ENCODE assay signal across 15 cellular contexts in genomic region chr15:89680282-89680873, GRCh38. TPM values are rescaled to one million over a fixed set of nuclear protein-coding genes. Genes with fewer than 3 reads are reported as not detected.
DNase-seq lines count a peak whose midpoint lies in the region; ATAC-seq, FAIRE-seq and TF ChIP-seq lines count a peak whose summit lies in the region.
"Had no signal": no experiment of that assay in that cellular context is flagged by ENCODE, and none has a peak within 500 bp of the region (broad histone marks: within the 10 kb centered on the region; RNA-seq: fewer than 3 reads in every experiment).

No MANE protein-coding gene starts in this region.

- H3K9ac ChIP-seq in mesendoderm (ENCODE audit: low read length), result no peak overlapping the region
- H3K9ac ChIP-seq: KMS-11 had no signal

- TF ChIP-seq CTCF in bronchial epithelial cell (IDR thresholded peaks at IDR 0.05; ENCODE audit: insufficient read depth, low read length, severe bottlenecking), result no peak
- no peak for TF ChIP-seq CTCF in thoracic aorta (IDR thresholded peaks at IDR 0.05)

- no peak overlapping the region for H3K23ac ChIP-seq in mesendoderm (ENCODE audit: low read length)

- H3K4me1 ChIP-seq in thoracic aorta (ENCODE audit: control insufficient read depth in 1 of 2, low read depth in 2 of 2), result peaks cover 16 to 35% of the 10 kb centered on the region in 2 donors
- H3K4me1 ChIP-seq in mesendoderm (ENCODE audit: control insufficient read depth, low read depth, low read length), result no peaks in the 10 kb centered on the region

- WGBS in mesendoderm (ENCODE audit: extremely low coverage, insufficient coverage, low lambda C conversion rate), result no CpG with 5 or more reads among the region's 5 CpGs

- ATAC-seq in left lobe of liver (peak; percentile 85), thoracic aorta (ENCODE audit: insufficient number of reproducible peaks, low FRiP score, low read depth) (peak; percentile 98), GM18502 (IDR thresholded peaks at IDR 0.05; ENCODE audit: poor library complexity, unreplicated experiment) (no peak)
- ATAC-seq: HCT116; stimulated activated naive CD8-positive, alpha-beta T cell treated with anti-CD3 and anti-CD28 coated beads, Interleukin-15, amount 100 ng/mL, for 72 hours had no signal

- no peak overlapping the region for H2BK120ac ChIP-seq in mesendoderm (ENCODE audit: low read depth, low read length)

- no peaks in the 10 kb centered on the region for H3K9me3 ChIP-seq in thoracic aorta

- no peak overlapping the region for H2BK15ac ChIP-seq in mesendoderm (replicated peaks; ENCODE audit: low read depth)

- H3K27me3 ChIP-seq in bronchial epithelial cell (ENCODE audit: control insufficient read depth, insufficient read depth, low read length) (peaks cover 2% of the 10 kb centered on the region), thoracic aorta (replicated peaks; ENCODE audit: insufficient read depth) (no peaks in the 10 kb centered on the region), mesendoderm (ENCODE audit: insufficient read depth, low read length, poor library complexity) (no peaks in the 10 kb centered on the region)

- no peaks in the 10 kb centered on the region for H3K79me1 ChIP-seq in mesendoderm (ENCODE audit: low read length)

- DNase-seq in MV-4-11 (lab: John Stamatoyannopoulos, UW) (peak; percentile 5), bronchial epithelial cell (ENCODE audit: low read depth) (peak; percentile 5), left lobe of liver (ENCODE audit: low spot score) (peak; percentile 92), thoracic aorta (ENCODE audit: low spot score) (no peak), NCI-H226 (no peak), mesendoderm (no peak)
- no peak for DNase-seq in central memory CD4-positive, alpha-beta T cell
- DNase-seq: activated T-cell treated with anti-CD3 and anti-CD28 coated beads, Interleukin-2, amount 50 U/mL, for 48 hours; glutamatergic neuron; retina; stimulated activated naive CD8-positive, alpha-beta T cell treated with anti-CD3 and anti-CD28 coated beads, Interleukin-15, amount 100 ng/mL, for 72 hours had no signal

- no peaks in the 10 kb centered on the region for H3K79me2 ChIP-seq in mesendoderm (ENCODE audit: control insufficient read depth, insufficient read depth, low read length)

- no peak for FAIRE-seq in bronchial epithelial cell (lab: Jason Lieb, UNC)
- FAIRE-seq: GM12892 had no signal

- H2BK5ac ChIP-seq in mesendoderm (ENCODE audit: low read length), result no peak overlapping the region

- no peak overlapping the region for H3K18ac ChIP-seq in mesendoderm (ENCODE audit: low read length)

- H3K27ac ChIP-seq in thoracic aorta, result peak overlapping the region; percentile 40 to 48
- H3K27ac ChIP-seq in mesendoderm (ENCODE audit: low read depth, low read length), result no peak overlapping the region
- H3K27ac ChIP-seq: KMS-11 had no signal

- no peak overlapping the region for H3K56ac ChIP-seq in mesendoderm (ENCODE audit: low read length)

- H4K8ac ChIP-seq in mesendoderm (ENCODE audit: low read depth, low read length), result no peak overlapping the region

- H3K4me2 ChIP-seq in mesendoderm (ENCODE audit: low read length), result no peak overlapping the region
- H3K4me2 ChIP-seq: KMS-11 had no signal

- no peak overlapping the region for H3K4ac ChIP-seq in mesendoderm (ENCODE audit: low read depth, low read length)

- H2AK5ac ChIP-seq in mesendoderm (ENCODE audit: low read length), result no peak overlapping the region

- H3K36me3 ChIP-seq in bronchial epithelial cell (ENCODE audit: control insufficient read depth, insufficient read depth, low read length) (peaks cover 2% of the 10 kb centered on the region), thoracic aorta (peaks cover 17% of the 10 kb centered on the region), mesendoderm (ENCODE audit: control insufficient read depth, insufficient read depth, low read length) (no peaks in the 10 kb centered on the region)

- H4K5ac ChIP-seq in mesendoderm (ENCODE audit: low read length), result no peak overlapping the region

- H3K4me3 ChIP-seq in bronchial epithelial cell (ENCODE audit: low read depth, low read length) (no peak overlapping the region), thoracic aorta (no peak overlapping the region), mesendoderm (ENCODE audit: low read length) (no peak overlapping the region)

RNA-seq across cellular contexts. Expression of gene PLIN1, which starts 1.2 kb away (rescaled TPM):
- under 0.01 and 0.51 TPM in 2 replicates for total RNA-seq in bronchial epithelial cell
- 38.1 TPM for total RNA-seq in left lobe of liver
- total RNA-seq in thoracic aorta, result 10 to 100 TPM in 1 of 2 donors, 1 to 10 TPM in 1; 5.7 to 24.2 TPM
- 0.07 TPM for polyA plus RNA-seq in mesendoderm (2013, experiment 1 of 2)
- polyA plus RNA-seq in mesendoderm (2013, experiment 2 of 2), result not detected

RNA-seq across cellular contexts. Expression of gene PEX11A, which starts 10.2 kb away (rescaled TPM):
- 5.8 and 10.0 TPM in 2 replicates for total RNA-seq in bronchial epithelial cell
- total RNA-seq in left lobe of liver, result 25.8 TPM
- total RNA-seq in thoracic aorta, result 10 to 100 TPM in 1 of 2 donors, 1 to 10 TPM in 1; 4.5 to 17.3 TPM
- polyA plus RNA-seq in mesendoderm (2013, experiment 1 of 2), result 0.72 TPM
- polyA plus RNA-seq in mesendoderm (2013, experiment 2 of 2), result 0.90 TPM

RNA-seq across cellular contexts. Expression of gene WDR93, which starts 10.2 kb away (rescaled TPM):
- not detected in 2 replicates for total RNA-seq in bronchial epithelial cell
- not detected for total RNA-seq in left lobe of liver
- not detected for total RNA-seq in thoracic aorta
- 0.03 TPM for polyA plus RNA-seq in mesendoderm (2013, experiment 1 of 2)
- not detected for polyA plus RNA-seq in mesendoderm (2013, experiment 2 of 2)

RNA-seq across cellular contexts. Expression of gene KIF7, which starts 25.1 kb away (rescaled TPM):
- total RNA-seq in bronchial epithelial cell, result 1.3 and 2.1 TPM in 2 replicates
- 1.1 TPM for total RNA-seq in left lobe of liver
- 10 to 100 TPM; 26.4 to 28.4 TPM for total RNA-seq in thoracic aorta
- polyA plus RNA-seq in mesendoderm (2013, experiment 1 of 2), result 6.5 TPM
- polyA plus RNA-seq in mesendoderm (2013, experiment 2 of 2), result 6.0 TPM

Comparison
In these comparisons a context has a peak if more than half of its experiments do, and no peak if none do; other contexts are left out.
1. DNase-seq: peak in MV-4-11 (single experiment), bronchial epithelial cell (single experiment) and left lobe of liver (single experiment); none in thoracic aorta (single experiment), NCI-H226 (single experiment), mesendoderm (single experiment) and central memory CD4-positive, alpha-beta T cell (single experiment).